ENCODE assay signal across 8 cellular contexts in the genomic region with DNA sequence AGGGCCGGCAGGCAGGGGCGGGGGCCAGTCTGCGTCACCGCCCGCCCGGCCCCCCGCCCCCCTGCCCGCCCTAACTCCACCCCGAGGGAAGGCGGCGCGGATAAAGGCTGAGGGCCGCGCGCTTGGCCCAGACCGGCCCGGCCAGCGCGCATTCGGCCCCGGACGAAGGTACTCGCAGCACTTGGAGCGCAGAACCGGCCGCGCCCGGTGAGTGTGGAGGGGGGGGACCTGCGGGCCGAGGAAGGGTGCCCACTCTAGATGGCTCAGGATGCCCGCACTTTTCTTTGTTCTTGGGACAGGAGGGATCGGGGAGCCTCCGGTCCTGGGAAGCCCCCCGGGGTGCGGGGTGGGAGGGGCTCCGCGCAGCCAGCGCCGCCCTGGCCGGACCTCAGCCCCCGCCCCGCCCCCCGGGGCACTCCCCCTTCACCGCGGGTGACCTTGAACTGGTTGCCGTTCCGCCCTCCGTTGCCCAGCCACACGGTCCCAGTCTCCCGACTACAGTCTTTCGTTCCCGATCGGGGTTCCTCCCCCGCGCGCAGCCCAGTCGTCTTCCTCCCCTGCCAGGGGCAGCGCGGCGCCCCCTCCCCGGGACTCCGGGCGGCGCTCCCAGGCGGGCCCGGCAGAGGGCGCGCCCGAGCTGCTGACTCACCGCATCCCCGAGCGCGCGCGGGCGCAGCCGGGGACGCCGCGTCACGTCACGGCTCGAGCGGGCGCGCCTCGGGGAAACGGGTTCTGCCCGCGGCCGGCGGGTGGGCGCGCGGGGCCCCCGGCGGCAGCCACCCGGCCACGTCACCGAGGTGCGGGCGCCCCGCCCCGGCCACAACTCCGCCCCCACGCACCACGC. TPM values are rescaled to one million over a fixed set of nuclear protein-coding genes. Genes with fewer than 3 reads are reported as not detected.
DNase-seq lines count a peak whose midpoint lies in the region; ATAC-seq, FAIRE-seq and TF ChIP-seq lines count a peak whose summit lies in the region.

Gene MIDN (plus strand): TSS at position 130 of the 844 bp plus-strand sequence. CDS start 1,714 bp downstream, outside the sequence.

- ATAC-seq in HG02642 (IDR thresholded peaks at IDR 0.05; ENCODE audit: poor library complexity, unreplicated experiment), result peak; percentile 39
- peak; percentile 9 for ATAC-seq in activated CD4-positive, alpha-beta T cell treated with anti-CD3 and anti-CD28 coated beads for 36 hours
- peak; percentile 15 for ATAC-seq in HepG2

- TF ChIP-seq CTCF in HepG2 (CRISPR knock-in tag; IDR thresholded peaks at IDR 0.05), result peak; percentile 56

- peak within 1 kb of the TSS; percentile 98 for H3K27ac ChIP-seq in HepG2 (ENCODE audit: extremely low read length, insufficient read depth, low read length)

- H3K27me3 ChIP-seq in HepG2 (ENCODE audit: control insufficient read depth in 1 of 2, insufficient read depth in 2 of 2, low read length in 2 of 2), result no peaks in the 10 kb centered on the region; a peak in 1 of 5 replicates

- CTCF ChIA-PET in activated CD4-positive, alpha-beta T cell treated with anti-CD3 and anti-CD28 coated beads for 36 hours (lab: Charles Lee), result interaction anchor here (1.0 kb wide), 1 partner anchor 18 kb away, joined by 3 read pairs; no protein-coding TSS in a partner anchor
- CTCF ChIA-PET in HepG2 (lab: Yijun Ruan, JAX; ENCODE audit: low intra/inter-chr PET ratio, low total read pairs), result interaction anchor here (0.8 kb wide), 1 partner anchor 18 kb away, joined by 4 read pairs; no protein-coding TSS in a partner anchor

- intact Hi-C loops in activated CD4-positive, alpha-beta T cell treated with anti-CD3 and anti-CD28 coated beads for 36 hours (cut with DNase I, micrococcal nuclease), result loop anchor here (1.0 to 10.0 kb wide), 14 partner anchors 12 to 615 kb away; partner anchors contain the start of genes ARHGAP45 (in 1 of the 2), ARID3A (in 1 of the 2), CIRBP (in 1 of the 2) and DAZAP1 (in 1 of the 2)
- intact Hi-C loops in dendritic cell treated with granulocyte-macrophage colony-stimulating factor and Interleukin-4, amounts not matched to agents 40 ng/mL and 50 ng/mL, for 4 days (cut with micrococcal nuclease), result loop anchor here (1.0 kb wide), 1 partner anchor 18 kb away; no protein-coding TSS in a partner anchor
- intact Hi-C loops in HepG2 (cut with micrococcal nuclease; ENCODE audit: unreplicated experiment), result no loop called here

- H3K9me3 Mint-ChIP-seq in activated CD4-positive, alpha-beta T cell treated with anti-CD3 and anti-CD28 coated beads for 36 hours (ENCODE audit: low read depth), result no peaks in the 10 kb centered on the region
- no peaks in the 10 kb centered on the region for H3K9me3 Mint-ChIP-seq in dendritic cell treated with granulocyte-macrophage colony-stimulating factor and Interleukin-4, amounts not matched to agents 40 ng/mL and 50 ng/mL, for 4 days

- peaks cover 21% of the 10 kb centered on the region for H3K36me3 Mint-ChIP-seq in activated CD4-positive, alpha-beta T cell treated with anti-CD3 and anti-CD28 coated beads for 36 hours (ENCODE audit: low read depth)
- H3K36me3 Mint-ChIP-seq in dendritic cell treated with granulocyte-macrophage colony-stimulating factor and Interleukin-4, amounts not matched to agents 40 ng/mL and 50 ng/mL, for 4 days (ENCODE audit: low read depth), result peaks cover 65% of the 10 kb centered on the region

- H3K27me3 Mint-ChIP-seq in activated CD4-positive, alpha-beta T cell treated with anti-CD3 and anti-CD28 coated beads for 36 hours, result no peaks in the 10 kb centered on the region
- no peaks in the 10 kb centered on the region for H3K27me3 Mint-ChIP-seq in dendritic cell treated with granulocyte-macrophage colony-stimulating factor and Interleukin-4, amounts not matched to agents 40 ng/mL and 50 ng/mL, for 4 days

- peaks cover 17% of the 10 kb centered on the region; the same call in 1 of the 2 replicates for H4K20me1 ChIP-seq in HepG2 (ENCODE audit: insufficient read depth, low read length)

- peaks cover 23% of the 10 kb centered on the region for H3K79me2 ChIP-seq in HepG2 (ENCODE audit: insufficient read depth, low read length)

- peaks cover 10% of the 10 kb centered on the region for H3K4me1 Mint-ChIP-seq in activated CD4-positive, alpha-beta T cell treated with anti-CD3 and anti-CD28 coated beads for 36 hours
- H3K4me1 Mint-ChIP-seq in dendritic cell treated with granulocyte-macrophage colony-stimulating factor and Interleukin-4, amounts not matched to agents 40 ng/mL and 50 ng/mL, for 4 days (ENCODE audit: low read depth), result peaks cover 47% of the 10 kb centered on the region

- in situ Hi-C loops in HepG2 (cut with HindIII; ENCODE audit: extremely low pct_ligation_motif_present, low pct_unique_long_range_greater_than_20kb), result no loop called here

- H3K4me1 ChIP-seq in HepG2 (ENCODE audit: insufficient read depth, low read length), result peaks cover 51% of the 10 kb centered on the region

- no peak within 1 kb of the TSS for H2AFZ ChIP-seq in HepG2 (ENCODE audit: low read length)

- WGBS in HepG2 (ENCODE audit: low lambda C conversion rate), result no CpG with 5 or more reads among the region's 107 CpGs

- peak within 1 kb of the TSS; percentile 80 to 86 (median 82) for H3K4me3 ChIP-seq in HepG2 (replicated peaks in 1 of 3; ENCODE audit: insufficient read depth in 1 of 3, low read depth in 2 of 3, low read length in 3 of 3)

- BruUV-seq in HepG2 (replicated peaks; lab: Mats Ljungman, UMichigan), result TSS peak; percentile 65

- TF ChIP-seq EP300 in HepG2 (IDR thresholded peaks at IDR 0.05; ENCODE audit: low read depth in 2 of 2, low read length in 2 of 2) (peak in 1 of 2 experiments; percentile 35; a peak in 2 of 4 replicates), HepG2 (CRISPR knock-in tag; IDR thresholded peaks at IDR 0.05; ENCODE audit: borderline replicate concordance) (no peak; the same call in 1 of the 2 replicates)

- H3K4me3 Mint-ChIP-seq in activated CD4-positive, alpha-beta T cell treated with anti-CD3 and anti-CD28 coated beads for 36 hours, result peak within 1 kb of the TSS; percentile 75
- peak within 1 kb of the TSS; percentile 83 for H3K4me3 Mint-ChIP-seq in dendritic cell treated with granulocyte-macrophage colony-stimulating factor and Interleukin-4, amounts not matched to agents 40 ng/mL and 50 ng/mL, for 4 days

- peaks cover 2 to 9% of the 10 kb centered on the region in 2 experiments; a peak in 2 of 5 replicates for H3K36me3 ChIP-seq in HepG2 (replicated peaks in 1 of 2; ENCODE audit: control insufficient read depth in 1 of 2, insufficient read depth in 2 of 2, low read length in 2 of 2)

- DNase-seq in NCI-H2171 treated with DMSO at 0.1 percent for 48 hours (lab: John Stamatoyannopoulos, UW), result peak; percentile 48
- no peak for DNase-seq in NCI-H2171 (lab: John Stamatoyannopoulos, UW)
- peak; percentile 79 to 88 for DNase-seq in NCI-H1930 (lab: John Stamatoyannopoulos, UW)
- DNase-seq in activated CD4-positive, alpha-beta T cell treated with anti-CD3 and anti-CD28 coated beads for 36 hours, result peak; percentile 90
- DNase-seq in HepG2 (ENCODE audit: low spot score), result peak; percentile 75
- peak; percentile 82 to 85 for DNase-seq in stimulated activated CD4-positive, alpha-beta T cell treated with anti-CD3 and anti-CD28 coated beads, Interleukin-4, amount 100 ng/mL, for 4 hours

- H3K9me3 ChIP-seq in HepG2 (ENCODE audit: low read length), result no peaks in the 10 kb centered on the region

- H3K4me2 ChIP-seq in HepG2 (ENCODE audit: low read depth, low read length), result peak within 1 kb of the TSS; percentile 72

- TF ChIP-seq RAD21 in HepG2 (CRISPR knock-in tag; IDR thresholded peaks at IDR 0.05), result peak; percentile 83

- TF ChIP-seq POLR2A in HepG2 (IDR thresholded peaks at IDR 0.05; ENCODE audit: insufficient read depth in 1 of 2, low read depth in 2 of 2, low read length in 2 of 2), result peak in 1 of 2 experiments; percentile 97; a peak in 2 of 4 replicates

- H3K27ac Mint-ChIP-seq in activated CD4-positive, alpha-beta T cell treated with anti-CD3 and anti-CD28 coated beads for 36 hours, result peak within 1 kb of the TSS; percentile 87
- peak within 1 kb of the TSS; percentile 93 for H3K27ac Mint-ChIP-seq in dendritic cell treated with granulocyte-macrophage colony-stimulating factor and Interleukin-4, amounts not matched to agents 40 ng/mL and 50 ng/mL, for 4 days

- POLR2A ChIA-PET in activated CD4-positive, alpha-beta T cell treated with anti-CD3 and anti-CD28 coated beads for 36 hours (lab: Charles Lee), result no interaction called here
- POLR2A ChIA-PET in HepG2 (lab: Yijun Ruan, JAX), result interaction anchor here (13.7 kb wide), 1 partner anchor 16 kb away, joined by 668 read pairs; the partner anchor contains the start of gene CIRBP

- peak within 1 kb of the TSS; percentile 92 for H3K9ac ChIP-seq in HepG2 (ENCODE audit: insufficient read depth, low read depth, low read length)

- no peak for FAIRE-seq in HepG2 (lab: Jason Lieb, UNC)

TF ChIP-seq in HepG2, 621 proteins besides CTCF, POLR2A, EP300 and RAD21 (continues in another document):
- no peak for TF ChIP-seq BHLHE40 (IDR thresholded peaks at IDR 0.05; ENCODE audit: low read length)
- TF ChIP-seq ZSCAN22 (CRISPR knock-in tag; IDR thresholded peaks at IDR 0.05), result no peak

RNA-seq across cellular contexts. Expression of gene MIDN, which starts in this region (rescaled TPM):
- 10 to 100 TPM; 46.5 to 47.9 TPM for total RNA-seq in activated CD4-positive, alpha-beta T cell treated with anti-CD3 and anti-CD28 coated beads for 36 hours
- 8.4 and 10.7 TPM in 2 replicates for total RNA-seq in HepG2 (2016; rRNA removed; fragmentation: Illumina TruSeq; extraction: Trizol)
- total RNA-seq in HepG2 (2016; cell fraction: cytosol; rRNA removed; fragmentation: Illumina TruSeq; extraction: Trizol; ENCODE audit: low read depth), result 6.5 and 7.9 TPM in 2 replicates
- total RNA-seq in HepG2 (2016; cell fraction: insoluble cytoplasmic fraction; rRNA removed; fragmentation: Illumina TruSeq; extraction: Trizol), result 8.9 and 11.0 TPM in 2 replicates
- 14.1 and 14.8 TPM in 2 replicates for total RNA-seq in HepG2 (2016; cell fraction: membrane; rRNA removed; fragmentation: Illumina TruSeq; extraction: Trizol)
- 17.3 and 19.0 TPM in 2 replicates for total RNA-seq in HepG2 (2016; cell fraction: nucleus; rRNA removed; fragmentation: Illumina TruSeq; extraction: Trizol)
- polyA plus RNA-seq in HepG2 (2011; rRNA removed), result 18.0 and 19.6 TPM in 2 replicates
- polyA plus RNA-seq in HepG2 (2011; cell fraction: cytosol; rRNA removed), result 14.8 and 17.8 TPM in 2 replicates
- 116 and 135 TPM in 2 replicates for polyA plus RNA-seq in HepG2 (2011; cell fraction: nucleus; rRNA removed)
- polyA plus RNA-seq in HepG2 (2012), result 27.5 and 28.1 TPM in 2 replicates
- 2.7 and 3.3 TPM in 2 replicates for polyA plus RNA-seq in HepG2 (2016; cell fraction: cytosol; fragmentation: Illumina TruSeq; extraction: Trizol; ENCODE audit: low read depth)
- polyA plus RNA-seq in HepG2 (2016; cell fraction: insoluble cytoplasmic fraction; fragmentation: Illumina TruSeq; extraction: Trizol; ENCODE audit: low read depth), result 30.9 and 43.0 TPM in 2 replicates
- polyA plus RNA-seq in HepG2 (2016; cell fraction: membrane; fragmentation: Illumina TruSeq; extraction: Trizol; ENCODE audit: low read depth), result 10.2 and 10.3 TPM in 2 replicates
- 76.5 and 77.9 TPM in 2 replicates for polyA plus RNA-seq in HepG2 (2016; cell fraction: nucleus; fragmentation: Illumina TruSeq; extraction: Trizol; ENCODE audit: insufficient read depth, low read depth)
- polyA minus RNA-seq in HepG2 (2011; rRNA and poly(A)+ RNA removed; ENCODE audit: low replicate concordance), result 14.0 and 39.5 TPM in 2 replicates
- polyA minus RNA-seq in HepG2 (2011; cell fraction: cytosol; rRNA and poly(A)+ RNA removed), result 42.7 and 47.0 TPM in 2 replicates
- 36.8 and 48.0 TPM in 2 replicates for polyA minus RNA-seq in HepG2 (2011; cell fraction: nucleus; rRNA and poly(A)+ RNA removed)
